ENCODE assay signal across 10 cellular contexts in the genomic region with DNA sequence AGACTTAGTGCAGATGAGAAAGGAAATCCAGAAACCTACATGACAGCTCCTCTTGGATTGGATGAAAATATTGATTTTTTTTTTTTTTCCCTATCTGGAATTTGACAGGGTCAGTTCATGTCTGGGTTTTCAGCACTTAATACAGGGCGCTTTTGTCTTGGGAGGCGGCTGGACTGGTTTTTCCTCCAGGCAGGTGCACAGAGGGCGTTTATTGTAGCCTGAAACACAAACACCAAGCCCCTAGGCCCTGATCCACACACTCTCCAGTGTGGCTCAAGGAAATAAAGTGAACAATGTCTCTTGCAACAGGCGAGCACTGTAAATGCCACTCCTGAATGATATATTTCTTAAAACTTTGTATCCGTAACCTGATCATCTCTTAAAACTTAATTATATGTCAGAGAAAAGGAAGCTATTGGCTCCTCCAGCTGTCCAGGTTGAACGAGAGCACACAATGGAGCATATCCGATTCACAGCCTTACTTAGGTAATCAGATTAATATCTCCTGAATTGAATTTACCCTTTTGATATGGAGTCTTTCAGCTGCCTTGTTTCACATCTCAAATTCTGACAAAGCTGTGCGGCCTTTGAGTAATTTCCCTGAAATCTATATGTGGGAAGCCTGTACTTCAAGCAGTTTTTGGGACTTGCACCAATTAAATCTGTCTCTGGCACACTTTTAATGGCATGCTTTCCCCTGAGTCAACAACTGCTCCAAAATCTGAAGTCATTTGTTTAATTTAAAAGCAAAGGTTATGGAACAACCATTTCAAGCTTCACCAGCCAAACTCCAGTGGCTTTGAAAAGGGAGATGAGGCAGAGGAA.
DNase-seq lines count a peak whose midpoint lies in the region; ATAC-seq, FAIRE-seq and TF ChIP-seq lines count a peak whose summit lies in the region.
"Had no signal": no experiment of that assay in that cellular context is flagged by ENCODE, and none has a peak within 500 bp of the region (broad histone marks: within the 10 kb centered on the region; RNA-seq: fewer than 3 reads in every experiment).

No MANE protein-coding gene starts in this region.

- H3K9me3 ChIP-seq in HepG2 (ENCODE audit: low read length) (no peaks in the 10 kb centered on the region), upper lobe of right lung (no peaks in the 10 kb centered on the region), HAP-1 (no peaks in the 10 kb centered on the region)

- no peak overlapping the region for H3K9ac ChIP-seq in HepG2 (ENCODE audit: insufficient read depth, low read depth, low read length)

- H3K4me1 ChIP-seq in HepG2 (ENCODE audit: insufficient read depth, low read length): peaks cover 24% of the 10 kb centered on the region
- peaks cover 16% of the 10 kb centered on the region for H3K4me1 ChIP-seq in upper lobe of right lung
- no peaks in the 10 kb centered on the region for H3K4me1 ChIP-seq in HAP-1

- TF ChIP-seq POLR2A in HepG2 (IDR thresholded peaks at IDR 0.05; ENCODE audit: insufficient read depth in 1 of 2, low read depth in 2 of 2, low read length in 2 of 2): no peak

- TF ChIP-seq RAD21 in HepG2 (CRISPR knock-in tag; IDR thresholded peaks at IDR 0.05): no peak

- in situ Hi-C loops in HepG2 (cut with HindIII; ENCODE audit: extremely low pct_ligation_motif_present, low pct_unique_long_range_greater_than_20kb) (no loop called here), HAP-1 (cut with MboI; ENCODE audit: low sequenced_read_pairs) (no loop called here)

- no peaks in the 10 kb centered on the region for H3K79me2 ChIP-seq in HepG2 (ENCODE audit: insufficient read depth, low read length)

- TF ChIP-seq CTCF in HepG2 (CRISPR knock-in tag; IDR thresholded peaks at IDR 0.05) (no peak), upper lobe of right lung (IDR thresholded peaks at IDR 0.05) (no peak)

- H2AFZ ChIP-seq in HepG2 (ENCODE audit: low read length): no peak overlapping the region

- peak overlapping the region; percentile 4 for H3K27ac ChIP-seq in HepG2 (ENCODE audit: extremely low read length, insufficient read depth, low read length)
- peak overlapping the region; percentile 51 for H3K27ac ChIP-seq in upper lobe of right lung

- 71% methylated on average over 8 of the region's 8 CpGs for WGBS in HepG2 (ENCODE audit: low lambda C conversion rate)

- no peaks in the 10 kb centered on the region for H4K20me1 ChIP-seq in HepG2 (ENCODE audit: insufficient read depth, low read length)

- no TSS peak for BruUV-seq in HepG2 (replicated peaks; lab: Mats Ljungman, UMichigan)

- H3K4me3 ChIP-seq in HepG2 (replicated peaks in 1 of 3; ENCODE audit: insufficient read depth in 1 of 3, low read depth in 2 of 3, low read length in 3 of 3) (no peak overlapping the region), upper lobe of right lung (no peak overlapping the region), HAP-1 (no peak overlapping the region)

- no peaks in the 10 kb centered on the region for H3K36me3 ChIP-seq in HepG2 (replicated peaks in 1 of 2; ENCODE audit: control insufficient read depth in 1 of 2, insufficient read depth in 2 of 2, low read length in 2 of 2)
- no peaks in the 10 kb centered on the region for H3K36me3 ChIP-seq in upper lobe of right lung
- H3K36me3 ChIP-seq in HAP-1 (replicated peaks): no peaks in the 10 kb centered on the region

- H3K4me2 ChIP-seq in HepG2 (ENCODE audit: low read depth, low read length): no peak overlapping the region

- CTCF ChIA-PET in HepG2 (lab: Yijun Ruan, JAX; ENCODE audit: low intra/inter-chr PET ratio, low total read pairs): no interaction called here

- FAIRE-seq in HepG2 (lab: Jason Lieb, UNC): peak; percentile 50

- DNase-seq in DMS 273 (lab: John Stamatoyannopoulos, UW; ENCODE audit: unreplicated experiment): peak; percentile 21
- DNase-seq in DMS 273 treated with DMSO at 0.1 percent for 48 hours (lab: John Stamatoyannopoulos, UW): no peak
- DNase-seq in SK-N-DZ (ENCODE audit: low spot score): peak; percentile 56
- peak; percentile 48 for DNase-seq in HepG2 (ENCODE audit: low spot score)
- DNase-seq in upper lobe of right lung: no peak
- no peak for DNase-seq in AML-193 (lab: John Stamatoyannopoulos, UW)
- DNase-seq in HAP-1 (ENCODE audit: low spot score in 2 of 2): no peak
- DNase-seq in stimulated activated CD4-positive, alpha-beta T cell treated with anti-CD3 and anti-CD28 coated beads, Interleukin-4, amount 100 ng/mL, for 4 hours: no peak
- DNase-seq: 8988T; activated naive CD4-positive, alpha-beta T cell treated with anti-CD3 and anti-CD28 coated beads, Interleukin-2, amount 50 U/mL, for 16 hours had no signal

- POLR2A ChIA-PET in HepG2 (lab: Yijun Ruan, JAX): no interaction called here

- intact Hi-C loops in HepG2 (cut with micrococcal nuclease; ENCODE audit: unreplicated experiment) (no loop called here), upper lobe of right lung (cut with DNase I) (no loop called here)

- ATAC-seq in HepG2 (peak; percentile 83), upper lobe of right lung (no peak)

- H3K27me3 ChIP-seq in HepG2 (ENCODE audit: control insufficient read depth in 1 of 2, insufficient read depth in 2 of 2, low read length in 2 of 2) (no peaks in the 10 kb centered on the region), upper lobe of right lung (no peaks in the 10 kb centered on the region), HAP-1 (ENCODE audit: low read depth) (no peaks in the 10 kb centered on the region)

- TF ChIP-seq EP300 in HepG2 (IDR thresholded peaks at IDR 0.05; ENCODE audit: low read depth in 2 of 2, low read length in 2 of 2): peak in 1 of 2 experiments; percentile 19; a peak in 1 of 4 replicates
- TF ChIP-seq EP300 in HepG2 (CRISPR knock-in tag; IDR thresholded peaks at IDR 0.05; ENCODE audit: borderline replicate concordance): no peak

TF ChIP-seq in HepG2, 621 proteins besides CTCF, POLR2A, EP300 and RAD21 (continues in another document):
- TF ChIP-seq ZNF383 (CRISPR knock-in tag; IDR thresholded peaks at IDR 0.05; ENCODE audit: borderline replicate concordance) (no peak), MEIS1 (CRISPR knock-in tag; IDR thresholded peaks at IDR 0.05; ENCODE audit: borderline replicate concordance) (no peak), PHF21A (CRISPR knock-in tag; IDR thresholded peaks at IDR 0.05) (peak; percentile 9; the same call in 1 of the 2 replicates), ZFP36L2 (CRISPR knock-in tag; IDR thresholded peaks at IDR 0.05) (no peak), ZNF616 (CRISPR knock-in tag; IDR thresholded peaks at IDR 0.05; ENCODE audit: low read depth) (no peak), GLI4 (CRISPR knock-in tag; IDR thresholded peaks at IDR 0.05; ENCODE audit: borderline replicate concordance) (no peak), ZNF367 (CRISPR knock-in tag; IDR thresholded peaks at IDR 0.05; ENCODE audit: borderline replicate concordance) (no peak), RFXAP (CRISPR knock-in tag; IDR thresholded peaks at IDR 0.05; ENCODE audit: borderline replicate concordance) (no peak), ELF3 (CRISPR knock-in tag; IDR thresholded peaks at IDR 0.05) (no peak), MAZ (IDR thresholded peaks at IDR 0.05; ENCODE audit: borderline replicate concordance, low read depth, low read length) (no peak), MAZ (CRISPR knock-in tag; IDR thresholded peaks at IDR 0.05; ENCODE audit: low read depth) (no peak), THAP11 (CRISPR knock-in tag; IDR thresholded peaks at IDR 0.05) (no peak), NPAS2 (CRISPR knock-in tag; IDR thresholded peaks at IDR 0.05; ENCODE audit: borderline replicate concordance) (no peak)
- TF ChIP-seq, protein P1, sequence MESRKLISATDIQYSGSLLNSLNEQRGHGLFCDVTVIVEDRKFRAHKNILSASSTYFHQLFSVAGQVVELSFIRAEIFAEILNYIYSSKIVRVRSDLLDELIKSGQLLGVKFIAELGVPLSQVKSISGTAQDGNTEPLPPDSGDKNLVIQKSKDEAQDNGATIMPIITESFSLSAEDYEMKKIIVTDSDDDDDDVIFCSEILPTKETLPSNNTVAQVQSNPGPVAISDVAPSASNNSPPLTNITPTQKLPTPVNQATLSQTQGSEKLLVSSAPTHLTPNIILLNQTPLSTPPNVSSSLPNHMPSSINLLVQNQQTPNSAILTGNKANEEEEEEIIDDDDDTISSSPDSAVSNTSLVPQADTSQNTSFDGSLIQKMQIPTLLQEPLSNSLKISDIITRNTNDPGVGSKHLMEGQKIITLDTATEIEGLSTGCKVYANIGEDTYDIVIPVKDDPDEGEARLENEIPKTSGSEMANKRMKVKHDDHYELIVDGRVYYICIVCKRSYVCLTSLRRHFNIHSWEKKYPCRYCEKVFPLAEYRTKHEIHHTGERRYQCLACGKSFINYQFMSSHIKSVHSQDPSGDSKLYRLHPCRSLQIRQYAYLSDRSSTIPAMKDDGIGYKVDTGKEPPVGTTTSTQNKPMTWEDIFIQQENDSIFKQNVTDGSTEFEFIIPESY (CRISPR knock-in tag; IDR thresholded peaks at IDR 0.05): 0 out of 2 replicates have a peak, but pooled peaks have one; percentile 26

Comparison
In these comparisons a context has a peak if more than half of its experiments do, and no peak if none do; other contexts are left out.
1. DNase-seq: peak in DMS 273 (single experiment), SK-N-DZ (single experiment) and HepG2 (single experiment); none in DMS 273 treated with DMSO at 0.1 percent for 48 hours (single experiment), upper lobe of right lung (single experiment), AML-193 (0 of 2), HAP-1 (0 of 2) and stimulated activated CD4-positive, alpha-beta T cell treated with anti-CD3 and anti-CD28 coated beads, Interleukin-4, amount 100 ng/mL, for 4 hours (0 of 2).